Comparison of ENCODE assay signal across 12 cellular contexts in genomic region chr18:62938451-62938850, GRCh38.
DNase-seq lines count a peak whose midpoint lies in the region; ATAC-seq, FAIRE-seq and TF ChIP-seq lines count a peak whose summit lies in the region.
"Had no signal": no experiment of that assay in that cellular context is flagged by ENCODE, and none has a peak within 500 bp of the region (broad histone marks: within the 10 kb centered on the region; RNA-seq: fewer than 3 reads in every experiment).

No MANE protein-coding gene starts in this region.

- H3K4me2 ChIP-seq in A549 (peak overlapping the region; percentile 46; the same call in 2 of the 3 replicates), PC-3 (ENCODE audit: low read length) (peak overlapping the region; percentile 23; the same call in 1 of the 2 replicates)

- CTCF ChIA-PET in A549 (lab: Yijun Ruan, JAX) = no interaction called here
- CTCF ChIA-PET in PC-3 (lab: Charles Lee) = no interaction called here

- intact Hi-C loops in PC-3 (cut with micrococcal nuclease) = loop anchor here (5.0 kb wide), 2 partner anchors 39 to 56 kb away; no protein-coding TSS in a partner anchor
- intact Hi-C loops in body of pancreas (cut with DNase I) = no loop called here
- intact Hi-C loops in colonic mucosa (cut with DNase I) = no loop called here

- no peak for ATAC-seq in A549
- peak; percentile 75 for ATAC-seq in GM19043 (IDR thresholded peaks at IDR 0.05; ENCODE audit: low read depth, unreplicated experiment)
- ATAC-seq in HG03045 (IDR thresholded peaks at IDR 0.05; ENCODE audit: unreplicated experiment) = peak; percentile 52
- ATAC-seq in PC-3 = no peak
- ATAC-seq in body of pancreas = no peak
- ATAC-seq: effector memory CD8-positive, alpha-beta T cell; stimulated activated naive CD8-positive, alpha-beta T cell treated with anti-CD3 and anti-CD28 coated beads, Interleukin-15, Interleukin-2, amounts not matched to agents 100 U/mL and 50 U/mL, for 24 hours had no signal

- no peak for TF ChIP-seq RAD21 in A549 (conservative IDR thresholded peaks at IDR 0.05 in 1 of 2, IDR thresholded peaks at IDR 0.05 in 1 of 2)

- H3K9me2 ChIP-seq in PC-3 (replicated peaks; ENCODE audit: low read length) = no peaks in the 10 kb centered on the region

- H4K20me1 ChIP-seq in PC-3 (ENCODE audit: low read length) = no peaks in the 10 kb centered on the region

- POLR2A ChIA-PET in A549 (lab: Yijun Ruan, JAX) = no interaction called here
- POLR2A ChIA-PET in PC-3 (lab: Charles Lee; ENCODE audit: unreplicated experiment) = no interaction called here

- H2AFZ ChIP-seq in PC-3 (ENCODE audit: low read length) = no peak overlapping the region

- TF ChIP-seq POLR2A in A549 (IDR thresholded peaks at IDR 0.05; ENCODE audit: low read length) (no peak), body of pancreas (IDR thresholded peaks at IDR 0.05) (no peak)

- 0 out of 6 replicates have a peak overlapping the region, but pooled peaks of 1 of the 2 experiments have one; percentile 31 for H3K27ac ChIP-seq in A549
- peak overlapping the region; percentile 65 for H3K27ac ChIP-seq in PC-3 (ENCODE audit: low read length)
- H3K27ac ChIP-seq in body of pancreas = no peak overlapping the region
- no peak overlapping the region for H3K27ac ChIP-seq in colonic mucosa
- H3K27ac ChIP-seq: Peyer's patch had no signal

- DNase-seq in A549 (ENCODE audit: low read depth in 1 of 2, low spot score in 1 of 2) (no peak), PC-3 (no peak), body of pancreas (no peak), LoVo (ENCODE audit: low spot score) (no peak), colonic mucosa (no peak), amniotic stem cell (lab: John Stamatoyannopoulos, UW) (no peak)
- DNase-seq: effector memory CD8-positive, alpha-beta T cell; NCI-H1105 treated with DMSO at 0.1 percent for 48 hours; Peyer's patch; stimulated activated naive CD8-positive, alpha-beta T cell treated with anti-CD3 and anti-CD28 coated beads, Interleukin-15, Interleukin-2, amounts not matched to agents 100 U/mL and 50 U/mL, for 24 hours had no signal

- TF ChIP-seq CTCF in A549 (IDR thresholded peaks at IDR 0.05) (no peak), PC-3 (conservative IDR thresholded peaks at IDR 0.05; ENCODE audit: low read depth, low read length) (no peak), body of pancreas (IDR thresholded peaks at IDR 0.05) (no peak), colonic mucosa (IDR thresholded peaks at IDR 0.05) (no peak)

- H3K9me3 ChIP-seq in A549 (no peaks in the 10 kb centered on the region), PC-3 (ENCODE audit: low read length) (no peaks in the 10 kb centered on the region), body of pancreas (no peaks in the 10 kb centered on the region), colonic mucosa (no peaks in the 10 kb centered on the region)
- H3K9me3 ChIP-seq: Peyer's patch had no signal

- H3K79me2 ChIP-seq in PC-3 (ENCODE audit: low read length) = no peaks in the 10 kb centered on the region

- H3K4me3 ChIP-seq in A549 = no peak overlapping the region
- H3K4me3 ChIP-seq in PC-3 (ENCODE audit: low read length) = no peak overlapping the region
- H3K4me3 ChIP-seq in body of pancreas = no peak overlapping the region
- H3K4me3 ChIP-seq in colonic mucosa = no peak overlapping the region
- H3K4me3 ChIP-seq: Peyer's patch had no signal

- H3K36me3 ChIP-seq in PC-3 (ENCODE audit: low read depth, low read length) = no peaks in the 10 kb centered on the region
- H3K36me3 ChIP-seq in body of pancreas (replicated peaks in 1 of 2; ENCODE audit: insufficient read depth in 1 of 2, low read depth in 2 of 2) = no peaks in the 10 kb centered on the region
- H3K36me3 ChIP-seq in colonic mucosa = no peaks in the 10 kb centered on the region

- BruUV-seq in PC-3 (replicated peaks; lab: Mats Ljungman, UMichigan) = no TSS peak

- H3K4me1 ChIP-seq in A549 = peaks cover 41% of the 10 kb centered on the region
- peaks cover 42% of the 10 kb centered on the region for H3K4me1 ChIP-seq in PC-3 (ENCODE audit: insufficient read depth, low read length)
- H3K4me1 ChIP-seq in body of pancreas = no peaks in the 10 kb centered on the region
- no peaks in the 10 kb centered on the region for H3K4me1 ChIP-seq in colonic mucosa

- H3K27me3 ChIP-seq in PC-3 (ENCODE audit: low read length) = no peaks in the 10 kb centered on the region
- no peaks in the 10 kb centered on the region for H3K27me3 ChIP-seq in body of pancreas
- H3K27me3 ChIP-seq in colonic mucosa = no peaks in the 10 kb centered on the region
- H3K27me3 ChIP-seq: Peyer's patch had no signal

- no peaks in the 10 kb centered on the region for H3F3A ChIP-seq in PC-3 (ENCODE audit: low read length, unreplicated experiment)

- TF ChIP-seq EP300 in A549 (IDR thresholded peaks at IDR 0.05) = no peak

- no peak for FAIRE-seq in A549 (lab: Jason Lieb, UNC)

- H3K9ac ChIP-seq in PC-3 (ENCODE audit: low read length) (no peak overlapping the region), colonic mucosa (ENCODE audit: low read depth in 2 of 2, low read length in 2 of 2) (no peak overlapping the region)

TF ChIP-seq in A549, 52 proteins besides CTCF, POLR2A, EP300 and RAD21:
- no peak for TF ChIP-seq NFE2L2 (conservative IDR thresholded peaks at IDR 0.05; ENCODE audit: low read length)
- no peak for TF ChIP-seq HOXB5 (CRISPR knock-in tag; IDR thresholded peaks at IDR 0.05)
- TF ChIP-seq SMC3 (IDR thresholded peaks at IDR 0.05) = no peak
- TF ChIP-seq RARB (CRISPR knock-in tag; IDR thresholded peaks at IDR 0.05) = no peak
- no peak for TF ChIP-seq MAFK (IDR thresholded peaks at IDR 0.05; ENCODE audit: partially characterized antibody)
- no peak for TF ChIP-seq SREBF2 (IDR thresholded peaks at IDR 0.05)
- no peak for TF ChIP-seq FOSL2 (IDR thresholded peaks at IDR 0.05)
- no peak for TF ChIP-seq FOSL2 (CRISPR knock-in tag; IDR thresholded peaks at IDR 0.05)
- TF ChIP-seq JUN (IDR thresholded peaks at IDR 0.05) = no peak
- TF ChIP-seq, protein P1, sequence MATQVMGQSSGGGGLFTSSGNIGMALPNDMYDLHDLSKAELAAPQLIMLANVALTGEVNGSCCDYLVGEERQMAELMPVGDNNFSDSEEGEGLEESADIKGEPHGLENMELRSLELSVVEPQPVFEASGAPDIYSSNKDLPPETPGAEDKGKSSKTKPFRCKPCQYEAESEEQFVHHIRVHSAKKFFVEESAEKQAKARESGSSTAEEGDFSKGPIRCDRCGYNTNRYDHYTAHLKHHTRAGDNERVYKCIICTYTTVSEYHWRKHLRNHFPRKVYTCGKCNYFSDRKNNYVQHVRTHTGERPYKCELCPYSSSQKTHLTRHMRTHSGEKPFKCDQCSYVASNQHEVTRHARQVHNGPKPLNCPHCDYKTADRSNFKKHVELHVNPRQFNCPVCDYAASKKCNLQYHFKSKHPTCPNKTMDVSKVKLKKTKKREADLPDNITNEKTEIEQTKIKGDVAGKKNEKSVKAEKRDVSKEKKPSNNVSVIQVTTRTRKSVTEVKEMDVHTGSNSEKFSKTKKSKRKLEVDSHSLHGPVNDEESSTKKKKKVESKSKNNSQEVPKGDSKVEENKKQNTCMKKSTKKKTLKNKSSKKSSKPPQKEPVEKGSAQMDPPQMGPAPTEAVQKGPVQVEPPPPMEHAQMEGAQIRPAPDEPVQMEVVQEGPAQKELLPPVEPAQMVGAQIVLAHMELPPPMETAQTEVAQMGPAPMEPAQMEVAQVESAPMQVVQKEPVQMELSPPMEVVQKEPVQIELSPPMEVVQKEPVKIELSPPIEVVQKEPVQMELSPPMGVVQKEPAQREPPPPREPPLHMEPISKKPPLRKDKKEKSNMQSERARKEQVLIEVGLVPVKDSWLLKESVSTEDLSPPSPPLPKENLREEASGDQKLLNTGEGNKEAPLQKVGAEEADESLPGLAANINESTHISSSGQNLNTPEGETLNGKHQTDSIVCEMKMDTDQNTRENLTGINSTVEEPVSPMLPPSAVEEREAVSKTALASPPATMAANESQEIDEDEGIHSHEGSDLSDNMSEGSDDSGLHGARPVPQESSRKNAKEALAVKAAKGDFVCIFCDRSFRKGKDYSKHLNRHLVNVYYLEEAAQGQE (IDR thresholded peaks at IDR 0.05) = no peak
- TF ChIP-seq EHF (CRISPR knock-in tag; IDR thresholded peaks at IDR 0.05) = no peak
- no peak for TF ChIP-seq ZC3H11A (IDR thresholded peaks at IDR 0.05)
- TF ChIP-seq EHMT2 (IDR thresholded peaks at IDR 0.05; ENCODE audit: low read depth) = no peak
- TF ChIP-seq KDM5A (IDR thresholded peaks at IDR 0.05) = no peak
- no peak for TF ChIP-seq RFX5 (IDR thresholded peaks at IDR 0.05)

Comparison
In these comparisons a context has a peak if more than half of its experiments do, and no peak if none do; other contexts are left out.
1. ATAC-seq: peak in GM19043 (single experiment) and HG03045 (single experiment); none in A549 (0 of 2), PC-3 (single experiment) and body of pancreas (single experiment).